Comparison of ENCODE assay signal across 14 cellular contexts in the genomic region with DNA sequence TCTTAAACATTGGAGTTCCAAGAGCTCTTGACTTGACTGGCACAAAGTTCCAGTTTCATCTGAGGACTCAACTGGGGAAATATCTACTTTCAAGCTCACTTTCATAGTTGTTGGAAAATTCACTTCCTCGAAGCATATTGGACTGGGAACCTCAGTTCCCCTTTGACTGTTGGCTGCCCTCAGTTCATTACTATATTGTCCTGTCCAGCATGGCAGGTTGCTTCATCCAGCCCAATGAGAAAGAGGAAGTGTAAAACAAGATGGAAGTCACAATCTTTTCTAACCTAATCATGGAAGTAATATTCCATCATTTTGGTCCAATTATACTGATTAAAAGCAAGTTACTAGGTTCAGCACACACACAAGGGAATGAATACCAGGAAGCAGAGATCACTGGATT. TPM values are rescaled to one million over a fixed set of nuclear protein-coding genes. Genes with fewer than 3 reads are reported as not detected.
DNase-seq lines count a peak whose midpoint lies in the region; ATAC-seq, FAIRE-seq and TF ChIP-seq lines count a peak whose summit lies in the region.
"Had no signal": no experiment of that assay in that cellular context is flagged by ENCODE, and none has a peak within 500 bp of the region (broad histone marks: within the 10 kb centered on the region; RNA-seq: fewer than 3 reads in every experiment).

No MANE protein-coding gene starts in this region.

- CTCF ChIA-PET in PC-3 (lab: Charles Lee), result no interaction called here
- CTCF ChIA-PET in GM12878 (lab: Yijun Ruan, JAX), result no interaction called here

- H2AFZ ChIP-seq in PC-3 (ENCODE audit: low read length), result no peak overlapping the region
- no peak overlapping the region for H2AFZ ChIP-seq in GM12878 (ENCODE audit: control insufficient read depth, low read depth, low read length)

- H3K36me3 ChIP-seq in PC-3 (ENCODE audit: low read depth, low read length) (no peaks in the 10 kb centered on the region), GM12878 (ENCODE audit: control insufficient read depth in 2 of 2, insufficient read depth in 2 of 2, low read length in 1 of 2) (no peaks in the 10 kb centered on the region), neutrophil (no peaks in the 10 kb centered on the region), thyroid gland (no peaks in the 10 kb centered on the region)
- H3K36me3 ChIP-seq: BLaER1 had no signal

- no peaks in the 10 kb centered on the region for H3K27me3 ChIP-seq in PC-3 (ENCODE audit: low read length)
- no peaks in the 10 kb centered on the region; a peak in 1 of 4 replicates for H3K27me3 ChIP-seq in GM12878 (replicated peaks in 1 of 2; ENCODE audit: control insufficient read depth in 2 of 2, insufficient read depth in 2 of 2, low read length in 1 of 2)
- peaks cover 32% of the 10 kb centered on the region for H3K27me3 ChIP-seq in neutrophil
- no peaks in the 10 kb centered on the region for H3K27me3 ChIP-seq in thyroid gland
- H3K27me3 ChIP-seq: BLaER1 had no signal

- TF ChIP-seq EP300 in GM12878 (IDR thresholded peaks at IDR 0.05; ENCODE audit: borderline replicate concordance in 1 of 2, control insufficient read depth in 1 of 2, low read depth in 2 of 2, low read length in 2 of 2), result no peak

- no peak for TF ChIP-seq RAD21 in GM12878 (IDR thresholded peaks at IDR 0.05; ENCODE audit: insufficient read depth, low read depth, low read length)

- 0% methylated on average over 1 of the region's 1 CpG for WGBS in GM12878 (ENCODE audit: insufficient coverage, insufficient replicate concordance, low lambda C conversion rate, missing lambda C conversion rate)
- WGBS in thyroid gland, 2 donors, result 65 to 92% methylated on average over 1 of the region's 1 CpG

- POLR2A ChIA-PET in PC-3 (lab: Charles Lee; ENCODE audit: unreplicated experiment), result no interaction called here
- POLR2A ChIA-PET in GM12878 (lab: Charles Lee), result no interaction called here

- H3K9ac ChIP-seq in PC-3 (ENCODE audit: low read length) (no peak overlapping the region), GM12878 (ENCODE audit: control insufficient read depth, insufficient read depth, low read length) (no peak overlapping the region)
- H3K9ac ChIP-seq: BLaER1 had no signal

- ATAC-seq in PC-3, result no peak
- ATAC-seq in GM12878, result no peak
- no peak for ATAC-seq in GM18861 (IDR thresholded peaks at IDR 0.05; ENCODE audit: unreplicated experiment)

- intact Hi-C loops in PC-3 (cut with micrococcal nuclease), result no loop called here
- intact Hi-C loops in GM12878 (cut with micrococcal nuclease; ENCODE audit: unreplicated experiment), result no loop called here
- intact Hi-C loops in thyroid gland (cut with DNase I), result no loop called here

- DNase-seq in NOMO-1 treated with DMSO at 0.1 percent for 48 hours (lab: John Stamatoyannopoulos, UW; ENCODE audit: unreplicated experiment) (peak; percentile 23), NOMO-1 treated with dmso at 0.1 percent for 144 hours (lab: John Stamatoyannopoulos, UW; ENCODE audit: unreplicated experiment) (no peak), PC-3 (no peak), GM12878 (ENCODE audit: low read depth, low spot score) (no peak), foreskin melanocyte (no peak), thyroid gland (no peak)
- DNase-seq: 8988T; AML-193; CD4-positive, CD25-positive, alpha-beta regulatory T cell; HCEC 1CT had no signal

- SMC1A ChIA-PET in GM12878 (lab: Charles Lee; ENCODE audit: uncharacterized antibody, unreplicated experiment), result interaction anchor here (1.1 kb wide), 1 partner anchor 86 kb away, joined by 3 read pairs; no protein-coding TSS in a partner anchor

- no peak overlapping the region for H3K4me3 ChIP-seq in PC-3 (ENCODE audit: low read length)
- no peak overlapping the region for H3K4me3 ChIP-seq in GM12878
- H3K4me3 ChIP-seq in neutrophil (ENCODE audit: low read depth in 1 of 2, low read length in 1 of 2), result no peak overlapping the region
- H3K4me3 ChIP-seq in thyroid gland (replicated peaks in 1 of 3), result no peak overlapping the region
- H3K4me3 ChIP-seq: BLaER1 had no signal

- in situ Hi-C loops in GM12878 (cut with MboI), result no loop called here

- no peaks in the 10 kb centered on the region for H3F3A ChIP-seq in PC-3 (ENCODE audit: low read length, unreplicated experiment)

- BruUV-seq in PC-3 (replicated peaks; lab: Mats Ljungman, UMichigan) (no TSS peak), GM12878 (replicated peaks; lab: Mats Ljungman, UMichigan) (no TSS peak)

- H3K4me2 ChIP-seq in PC-3 (ENCODE audit: low read length) (no peak overlapping the region), GM12878 (ENCODE audit: control insufficient read depth, insufficient read depth) (no peak overlapping the region)
- H3K4me2 ChIP-seq: BLaER1 had no signal

- no peaks in the 10 kb centered on the region for H3K9me2 ChIP-seq in PC-3 (replicated peaks; ENCODE audit: low read length)

- H3K4me1 ChIP-seq in PC-3 (ENCODE audit: insufficient read depth, low read length) (peaks cover 6% of the 10 kb centered on the region; the same call in 1 of the 2 replicates), GM12878 (ENCODE audit: control insufficient read depth, insufficient read depth, low read length) (no peaks in the 10 kb centered on the region), neutrophil (ENCODE audit: control insufficient read depth in 1 of 2, insufficient read depth in 1 of 2, low read depth in 1 of 2, low read length in 1 of 2) (no peaks in the 10 kb centered on the region), thyroid gland (no peaks in the 10 kb centered on the region)
- H3K4me1 ChIP-seq: BLaER1 had no signal

- H3K9me3 ChIP-seq in PC-3 (ENCODE audit: low read length) (no peaks in the 10 kb centered on the region), GM12878 (replicated peaks; ENCODE audit: control insufficient read depth, insufficient read depth, low read length) (no peaks in the 10 kb centered on the region), neutrophil (no peaks in the 10 kb centered on the region), thyroid gland (no peaks in the 10 kb centered on the region)

- H3K27ac ChIP-seq in PC-3 (ENCODE audit: low read length), result peak overlapping the region; percentile 9; the same call in 1 of the 2 replicates
- no peak overlapping the region for H3K27ac ChIP-seq in GM12878 (ENCODE audit: control insufficient read depth, insufficient read depth)
- peak overlapping the region; percentile 16 for H3K27ac ChIP-seq in neutrophil
- H3K27ac ChIP-seq in thyroid gland, result no peak overlapping the region
- H3K27ac ChIP-seq: BLaER1 had no signal

- H3K79me2 ChIP-seq in PC-3 (ENCODE audit: low read length) (no peaks in the 10 kb centered on the region), GM12878 (ENCODE audit: control insufficient read depth, insufficient read depth, low read length) (no peaks in the 10 kb centered on the region)

- TF ChIP-seq CTCF in PC-3 (conservative IDR thresholded peaks at IDR 0.05; ENCODE audit: low read depth, low read length), result no peak
- TF ChIP-seq CTCF in GM12878 (IDR thresholded peaks at IDR 0.05 in 2 of 3, conservative IDR thresholded peaks at IDR 0.05 in 1 of 3; ENCODE audit: control insufficient read depth in 2 of 3, extremely low read depth in 1 of 3, insufficient read depth in 1 of 3, low read depth in 3 of 3, low read length in 3 of 3), result no peak
- TF ChIP-seq CTCF in neutrophil (IDR thresholded peaks at IDR 0.05), result no peak
- TF ChIP-seq CTCF in thyroid gland (IDR thresholded peaks at IDR 0.05), result no peak

- no peak for FAIRE-seq in GM12878 (lab: Jason Lieb, UNC)
- FAIRE-seq: GM19239 had no signal

- H4K20me1 ChIP-seq in PC-3 (ENCODE audit: low read length), result no peaks in the 10 kb centered on the region
- H4K20me1 ChIP-seq in GM12878 (ENCODE audit: control insufficient read depth, insufficient read depth), result no peaks in the 10 kb centered on the region
- H4K20me1 ChIP-seq: BLaER1 had no signal

- TF ChIP-seq POLR2A in GM12878 (IDR thresholded peaks at IDR 0.05; ENCODE audit: low read depth, low read length) (no peak), thyroid gland (IDR thresholded peaks at IDR 0.05) (no peak)

- RAD21 ChIA-PET in GM12878 (lab: Charles Lee; ENCODE audit: unreplicated experiment), result no interaction called here

TF ChIP-seq in GM12878, 131 proteins besides CTCF, POLR2A, EP300 and RAD21:
- TF ChIP-seq DPF2 (IDR thresholded peaks at IDR 0.05), result no peak
- no peak for TF ChIP-seq IKZF1 (conservative IDR thresholded peaks at IDR 0.05)
- TF ChIP-seq SPI1 (IDR thresholded peaks at IDR 0.05; ENCODE audit: borderline replicate concordance, insufficient read depth, low read depth, low read length), result peak; percentile 42; the same call in 1 of the 2 replicates

RNA-seq across cellular contexts. Expression of a gene that starts 54.2 kb away (rescaled TPM):
- total RNA-seq in PC-3 (2014; rRNA removed) (3.9 and 5.3 TPM in 2 replicates), GM12878 (2014; rRNA removed) (3.9 and 4.3 TPM in 2 replicates), GM12878 (2014; rRNA removed; fragmentation: Illumina TruSeq; extraction: Trizol) (3.7 and 3.8 TPM in 2 replicates), GM12878 (2021) (4.8 and 5.9 TPM in 2 replicates), thyroid gland (10 to 100 TPM; 10.8 to 17.9 (median 11.9) TPM)
- 1.7 and 2.1 TPM in 2 replicates for total RNA-seq in GM12878 (2013; cell fraction: nucleolus; rRNA removed)
- 0.50 TPM for polyA plus RNA-seq in GM12878 (2011; ENCODE audit: low read depth)
- polyA plus RNA-seq in GM12878 (2011; rRNA removed) (3.4 and 4.8 TPM in 2 replicates), GM12878 (2014; fragmentation: Illumina TruSeq; extraction: Trizol) (2.8 and 3.7 TPM in 2 replicates), GM12878 (2014; fragmentation: Nextera tagmentation; extraction: Ambion mirVana) (under 1 TPM; 0.74 to 0.99 TPM), GM12878 (2014; rRNA removed) (2.4 and 3.1 TPM in 2 replicates), GM12878 (2016; fragmentation: Nextera tagmentation; extraction: Ambion mirVana) (under 1 TPM; 0.48 to 0.60 TPM)
- 1.9 and 2.0 TPM in 2 replicates for polyA plus RNA-seq in GM12878 (2011; cell fraction: cytosol; rRNA removed)
- 3.5 and 5.1 TPM in 2 replicates for polyA plus RNA-seq in GM12878 (2011; cell fraction: nucleus; rRNA removed)
- polyA plus RNA-seq in GM12878 (2012), result 0.60 and 1.0 TPM in 2 replicates
- 4.3 and 4.5 TPM in 2 replicates for polyA minus RNA-seq in GM12878 (2011; rRNA and poly(A)+ RNA removed)
- 2.2 and 2.9 TPM in 2 replicates for polyA minus RNA-seq in GM12878 (2011; cell fraction: cytosol; rRNA and poly(A)+ RNA removed)
- polyA minus RNA-seq in GM12878 (2011; cell fraction: nucleus; rRNA and poly(A)+ RNA removed), result 3.9 and 6.5 TPM in 2 replicates
- total RNA-seq: CD4-positive, CD25-positive, alpha-beta regulatory T cell had no signal
- polyA plus RNA-seq: CD4-positive, CD25-positive, alpha-beta regulatory T cell had no signal

Comparison
In these comparisons a context has a peak if more than half of its experiments do, and no peak if none do; other contexts are left out.
1. H3K27ac ChIP-seq: peak in PC-3 (single experiment) and neutrophil (single experiment); none in GM12878 (single experiment) and thyroid gland (0 of 3).